In genomic region chr3:98322101-98322500, GRCh38 we compare ENCODE assay signal across 31 cellular contexts. TPM values are rescaled to one million over a fixed set of nuclear protein-coding genes. Genes with fewer than 3 reads are reported as not detected.
A peak's percentile ranks its signal among the peaks of the same experiment; 100 is the strongest.
DNase-seq lines count a peak whose midpoint lies in the region; ATAC-seq and TF ChIP-seq lines count a peak whose summit lies in the region.
"Had no signal": no experiment of that assay in that cellular context is flagged by ENCODE, and none has a peak within 500 bp of the region (broad histone marks: within the 10 kb centered on the region; RNA-seq: fewer than 3 reads in every experiment).

No MANE protein-coding gene starts in this region.

- POLR2A ChIA-PET in WTC11 (lab: Charles Lee) = no interaction called here

- no peaks in the 10 kb centered on the region for H3K27me3 ChIP-seq in ascending aorta

- CTCF ChIA-PET in WTC11 (lab: Charles Lee) = no interaction called here

- no peaks in the 10 kb centered on the region for H3K9me3 ChIP-seq in ascending aorta
- H3K9me3 ChIP-seq: Caco-2 had no signal

- ATAC-seq in GM19395 (IDR thresholded peaks at IDR 0.05; ENCODE audit: unreplicated experiment) (peak; percentile 42), HG03280 (IDR thresholded peaks at IDR 0.05; ENCODE audit: unreplicated experiment) (peak; percentile 49), WTC11 (no peak), GM21528 (IDR thresholded peaks at IDR 0.05; ENCODE audit: low FRiP score, unreplicated experiment) (no peak), GM18907 (IDR thresholded peaks at IDR 0.05; ENCODE audit: unreplicated experiment) (no peak)
- ATAC-seq: CD8-positive, alpha-beta T cell had no signal

- peaks cover 10% of the 10 kb centered on the region for H3K9me3 Mint-ChIP-seq in WTC11
- H3K9me3 Mint-ChIP-seq: CD8-positive, alpha-beta T cell; IgD-negative memory B cell; T-helper 1 cell treated with Interleukin-12 subunit alpha and Interleukin-12 subunit beta and Interleukin-4 antibody, amounts not matched to agents 30 μg/mL and 1 μg/mL, for 36 hours had no signal

- H3K27ac Mint-ChIP-seq in WTC11 = no peak overlapping the region; the same call in 1 of the 2 replicates
- H3K27ac Mint-ChIP-seq: B cell; CD8-positive, alpha-beta T cell; IgD-negative memory B cell; T-helper 1 cell treated with Interleukin-12 subunit alpha and Interleukin-12 subunit beta and Interleukin-4 antibody, amounts not matched to agents 30 μg/mL and 1 μg/mL, for 36 hours had no signal

- no peak overlapping the region for H3K4me3 ChIP-seq in ascending aorta
- H3K4me3 ChIP-seq: SK-N-MC had no signal

- H3K4me1 Mint-ChIP-seq in WTC11 = peaks cover 62% of the 10 kb centered on the region
- H3K4me1 Mint-ChIP-seq: B cell, IgD-negative memory B cell had no signal

- peaks cover 26% of the 10 kb centered on the region for H3K36me3 Mint-ChIP-seq in WTC11
- H3K36me3 Mint-ChIP-seq: CD8-positive, alpha-beta T cell; IgD-negative memory B cell had no signal

- peak overlapping the region; percentile 63 for H3K4me3 Mint-ChIP-seq in WTC11
- H3K4me3 Mint-ChIP-seq: B cell; CD8-positive, alpha-beta T cell; IgD-negative memory B cell; T-helper 1 cell treated with Interleukin-12 subunit alpha and Interleukin-12 subunit beta and Interleukin-4 antibody, amounts not matched to agents 30 μg/mL and 1 μg/mL, for 36 hours had no signal

- TF ChIP-seq CTCF in WTC11 (IDR thresholded peaks at IDR 0.05) (no peak), ascending aorta (IDR thresholded peaks at IDR 0.05) (no peak)

- H3K27me3 Mint-ChIP-seq in WTC11 (ENCODE audit: low read depth) = no peaks in the 10 kb centered on the region

- H3K4me1 ChIP-seq in ascending aorta = no peaks in the 10 kb centered on the region
- H3K4me1 ChIP-seq: Caco-2 had no signal

- intact Hi-C loops in ascending aorta (cut with DNase I) = no loop called here

- no peak overlapping the region for H3K27ac ChIP-seq in ascending aorta
- H3K27ac ChIP-seq: C4-2B, KMS-11, SK-N-MC had no signal

- no peak for DNase-seq in WTC11 (ENCODE audit: low spot score)
- no peak for DNase-seq in activated naive CD4-positive, alpha-beta T cell treated with anti-CD3 and anti-CD28 coated beads, Interleukin-2, amount 50 U/mL, for 16 hours
- DNase-seq in ascending aorta (ENCODE audit: low spot score in 2 of 2) = no peak
- DNase-seq: Caco-2; CD8-positive, alpha-beta T cell; DMS79; EL; GDM1; H7; MM.1S; NCI-H1048; NCI-H1417; NCI-H1694; NCI-H2081; NCI-H2171; NCI-H226; NCI-H510A; NCI-H748 treated with DMSO at 0.1 percent for 48 hours; SIG-M5; T-helper 9 cell had no signal

- H3K36me3 ChIP-seq in ascending aorta = no peaks in the 10 kb centered on the region

TF ChIP-seq in WTC11, 78 proteins besides CTCF, POLR2A, EP300 and RAD21:
- TF ChIP-seq PRRX2 (CRISPR knock-in tag; IDR thresholded peaks at IDR 0.05) = no peak
- no peak for TF ChIP-seq ERG (CRISPR knock-in tag; IDR thresholded peaks at IDR 0.05)
- no peak for TF ChIP-seq MYBL2 (CRISPR knock-in tag; IDR thresholded peaks at IDR 0.05)
- TF ChIP-seq ZNF232 (CRISPR knock-in tag; IDR thresholded peaks at IDR 0.05) = no peak
- TF ChIP-seq ZNF416 (CRISPR knock-in tag; IDR thresholded peaks at IDR 0.05) = no peak

RNA-seq across cellular contexts. Expression of gene OR5K4, which starts 31.6 kb away (rescaled TPM):
- total RNA-seq in WTC11 (2021) (not detected in 3 replicates), ascending aorta (not detected)
- total RNA-seq: A673; B cell; Caco-2; CD8-positive, alpha-beta T cell; H7 had no signal

RNA-seq across cellular contexts. Expression of gene OR5H2, which starts 39.8 kb away (rescaled TPM):
- total RNA-seq in WTC11 (2021) (not detected in 3 replicates), ascending aorta (not detected)
- total RNA-seq: A673; B cell; Caco-2; CD8-positive, alpha-beta T cell; H7 had no signal

RNA-seq across cellular contexts. Expression of gene OR5H6, which starts 58.1 kb away (rescaled TPM):
- total RNA-seq in WTC11 (2021) (not detected in 3 replicates), ascending aorta (not detected)
- total RNA-seq: A673; B cell; Caco-2; CD8-positive, alpha-beta T cell; H7 had no signal

Comparison
In these comparisons a context has a peak if more than half of its experiments do, and no peak if none do; other contexts are left out.
1. ATAC-seq: peak in GM19395 (single experiment) and HG03280 (single experiment); none in WTC11 (single experiment), GM21528 (single experiment) and GM18907 (single experiment).